Comparison of ENCODE assay signal across 9 cellular contexts in the genomic region with DNA sequence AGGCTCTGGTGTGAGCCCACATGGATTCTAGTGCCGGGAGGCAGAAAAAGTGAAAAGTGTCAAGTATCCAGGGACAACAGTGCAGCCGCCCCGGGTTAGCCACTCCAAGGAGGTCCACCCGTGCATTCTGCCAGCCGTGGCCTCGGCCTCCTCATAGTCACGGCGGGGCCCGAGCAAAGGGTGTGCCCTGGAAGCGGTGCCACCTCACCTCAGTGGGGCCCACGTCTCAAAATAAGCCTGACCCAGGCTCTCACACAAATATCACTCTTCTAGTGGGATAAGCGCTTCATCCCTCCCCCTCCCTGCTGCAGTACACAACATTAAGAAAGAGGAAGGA. TPM values are rescaled to one million over a fixed set of nuclear protein-coding genes. Genes with fewer than 3 reads are reported as not detected.
DNase-seq lines count a peak whose midpoint lies in the region; ATAC-seq and TF ChIP-seq lines count a peak whose summit lies in the region.
"Had no signal": no experiment of that assay in that cellular context is flagged by ENCODE, and none has a peak within 500 bp of the region (broad histone marks: within the 10 kb centered on the region; RNA-seq: fewer than 3 reads in every experiment).

No MANE protein-coding gene starts in this region.

- H3K36me3 Mint-ChIP-seq in activated B cell treated with CpG ODN at 0.5 μM for 24 hours (ENCODE audit: low read depth) = no peaks in the 10 kb centered on the region

- H3K9me3 Mint-ChIP-seq in activated B cell treated with CpG ODN at 0.5 μM for 24 hours = peaks cover 2% of the 10 kb centered on the region

- H3K36me3 ChIP-seq in right atrium auricular region (no peaks in the 10 kb centered on the region), skeletal muscle satellite cell (ENCODE audit: insufficient read depth, low read length) (no peaks in the 10 kb centered on the region)
- H3K36me3 ChIP-seq: BLaER1 had no signal

- H3K9me3 ChIP-seq in right atrium auricular region (no peaks in the 10 kb centered on the region), skeletal muscle satellite cell (replicated peaks; ENCODE audit: low read length) (no peaks in the 10 kb centered on the region)

- POLR2A ChIA-PET in activated B cell treated with CpG ODN at 0.5 μM for 24 hours (lab: Charles Lee) = no interaction called here

- peak overlapping the region; percentile 76 for H3K27ac ChIP-seq in right atrium auricular region
- H3K27ac ChIP-seq: BLaER1 had no signal

- H3K9ac ChIP-seq in skeletal muscle satellite cell (ENCODE audit: low read depth, low read length) = peak overlapping the region; percentile 86
- H3K9ac ChIP-seq: BLaER1 had no signal

- no peaks in the 10 kb centered on the region for H3K4me1 ChIP-seq in right atrium auricular region
- peaks cover 6% of the 10 kb centered on the region for H3K4me1 ChIP-seq in skeletal muscle satellite cell (ENCODE audit: control insufficient read depth, insufficient read depth, low read length)
- H3K4me1 ChIP-seq: BLaER1 had no signal

- DNase-seq in NCI-H82 (lab: John Stamatoyannopoulos, UW) (peak; percentile 31), NCI-H82 treated with DMSO at 0.1 percent for 48 hours (lab: John Stamatoyannopoulos, UW; ENCODE audit: unreplicated experiment) (no peak), activated B cell treated with CpG ODN at 0.5 μM for 24 hours (no peak), right atrium auricular region (ENCODE audit: low spot score) (no peak), SHP77 treated with DMSO at 0.1 percent for 48 hours (lab: John Stamatoyannopoulos, UW) (no peak), T-helper 9 cell (no peak), amniotic stem cell (lab: John Stamatoyannopoulos, UW) (no peak)

- CTCF ChIA-PET in activated B cell treated with CpG ODN at 0.5 μM for 24 hours (lab: Charles Lee) = no interaction called here

- TF ChIP-seq CTCF in activated B cell treated with CpG ODN at 0.5 μM for 24 hours (IDR thresholded peaks at IDR 0.05) = no peak
- no peak for TF ChIP-seq CTCF in right atrium auricular region (IDR thresholded peaks at IDR 0.05)

- intact Hi-C loops in activated B cell treated with CpG ODN at 0.5 μM for 24 hours (cut with micrococcal nuclease) = no loop called here

- no peaks in the 10 kb centered on the region for H3K27me3 ChIP-seq in right atrium auricular region
- no peaks in the 10 kb centered on the region for H3K27me3 ChIP-seq in skeletal muscle satellite cell (ENCODE audit: control insufficient read depth, insufficient read depth, low read length)
- H3K27me3 ChIP-seq: BLaER1 had no signal

- H3K27me3 Mint-ChIP-seq in activated B cell treated with CpG ODN at 0.5 μM for 24 hours = peaks cover 9% of the 10 kb centered on the region

- no peak overlapping the region for H3K27ac Mint-ChIP-seq in activated B cell treated with CpG ODN at 0.5 μM for 24 hours

- peaks cover 7% of the 10 kb centered on the region for H3K4me1 Mint-ChIP-seq in activated B cell treated with CpG ODN at 0.5 μM for 24 hours

- peak overlapping the region; percentile 52 for H3K4me3 Mint-ChIP-seq in activated B cell treated with CpG ODN at 0.5 μM for 24 hours

- no peak for ATAC-seq in activated B cell treated with CpG ODN at 0.5 μM for 24 hours (ENCODE audit: low read depth)

- peak overlapping the region; percentile 90 for H3K4me2 ChIP-seq in skeletal muscle satellite cell (ENCODE audit: low read length)
- H3K4me2 ChIP-seq: BLaER1 had no signal

- peak overlapping the region; percentile 58 to 61 for H3K4me3 ChIP-seq in right atrium auricular region
- peak overlapping the region; percentile 77 for H3K4me3 ChIP-seq in skeletal muscle satellite cell (ENCODE audit: low read length)
- H3K4me3 ChIP-seq: BLaER1 had no signal

RNA-seq across cellular contexts. Expression of gene KLHL13, which starts 0.4 kb away (rescaled TPM):
- total RNA-seq in activated B cell treated with CpG ODN at 0.5 μM for 24 hours (not detected in 2 replicates), right atrium auricular region (1 to 10 TPM; 6.1 to 6.3 TPM)
- total RNA-seq in skeletal muscle satellite cell (2012; rRNA removed) = 2.3 and 3.3 TPM in 2 replicates
